In the genomic region with DNA sequence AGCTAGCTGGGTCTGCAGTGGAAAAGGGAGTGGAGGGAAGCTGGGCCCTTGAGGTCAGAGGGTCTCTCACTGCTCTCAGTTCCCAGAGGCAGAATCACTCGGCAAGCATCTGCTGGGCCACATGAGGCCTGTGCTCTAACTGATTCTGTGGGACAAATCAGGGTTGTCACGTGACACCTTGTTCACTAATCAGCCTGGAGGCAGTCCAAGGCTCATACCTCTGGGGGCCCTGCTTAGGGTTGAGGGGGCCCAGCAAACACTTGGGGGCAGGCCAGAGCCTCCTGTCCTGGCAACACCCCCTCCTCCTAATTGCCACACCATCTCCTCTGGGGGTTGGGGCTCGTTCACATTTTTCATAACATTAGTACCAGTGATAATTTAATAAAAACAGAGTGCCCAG, we compare ENCODE assay signal across 10 cellular contexts. TPM values are rescaled to one million over a fixed set of nuclear protein-coding genes. Genes with fewer than 3 reads are reported as not detected.
DNase-seq lines count a peak whose midpoint lies in the region; ATAC-seq lines count a peak whose summit lies in the region.
"Had no signal": no experiment of that assay in that cellular context is flagged by ENCODE, and none has a peak within 500 bp of the region (broad histone marks: within the 10 kb centered on the region; RNA-seq: fewer than 3 reads in every experiment).

No MANE protein-coding gene starts in this region.

- intact Hi-C loops in activated naive CD4-positive, alpha-beta T cell treated with anti-CD3 and anti-CD28 coated beads for 36 hours (cut with micrococcal nuclease): no loop called here

- CTCF ChIA-PET in activated naive CD4-positive, alpha-beta T cell treated with anti-CD3 and anti-CD28 coated beads for 36 hours (lab: Charles Lee): interaction anchor here (8.8 to 9.4 kb wide), 2 partner anchors 11 to 87 kb away, joined by 120 to 212 read pairs; no protein-coding TSS in a partner anchor

- peaks cover 29% of the 10 kb centered on the region for H3K36me3 Mint-ChIP-seq in activated naive CD4-positive, alpha-beta T cell treated with anti-CD3 and anti-CD28 coated beads for 36 hours (ENCODE audit: low read depth)
- H3K36me3 Mint-ChIP-seq in activated naive CD8-positive, alpha-beta T cell: no peaks in the 10 kb centered on the region
- peaks cover 79% of the 10 kb centered on the region for H3K36me3 Mint-ChIP-seq in stimulated activated memory B cell treated with anti-CD40 and anti-IgM and Interleukin-4, amounts not matched to agents 10 μg/mL and 1 μg/mL and 100 μg/mL, for 72 hours

- H3K27me3 Mint-ChIP-seq in activated naive CD4-positive, alpha-beta T cell treated with anti-CD3 and anti-CD28 coated beads for 36 hours (ENCODE audit: low read depth): no peaks in the 10 kb centered on the region
- H3K27me3 Mint-ChIP-seq in activated naive CD8-positive, alpha-beta T cell: no peaks in the 10 kb centered on the region
- no peaks in the 10 kb centered on the region for H3K27me3 Mint-ChIP-seq in stimulated activated memory B cell treated with anti-CD40 and anti-IgM and Interleukin-4, amounts not matched to agents 10 μg/mL and 1 μg/mL and 100 μg/mL, for 72 hours
- H3K27me3 Mint-ChIP-seq: memory B cell had no signal

- peak overlapping the region; percentile 77 for H3K27ac Mint-ChIP-seq in activated naive CD4-positive, alpha-beta T cell treated with anti-CD3 and anti-CD28 coated beads for 36 hours
- H3K27ac Mint-ChIP-seq in activated naive CD8-positive, alpha-beta T cell: peak overlapping the region; percentile 88
- peak overlapping the region; percentile 35 for H3K27ac Mint-ChIP-seq in stimulated activated memory B cell treated with anti-CD40 and anti-IgM and Interleukin-4, amounts not matched to agents 10 μg/mL and 1 μg/mL and 100 μg/mL, for 72 hours
- H3K27ac Mint-ChIP-seq: memory B cell had no signal

- no peak for DNase-seq in activated naive CD4-positive, alpha-beta T cell treated with anti-CD3 and anti-CD28 coated beads for 36 hours
- DNase-seq in activated naive CD4-positive, alpha-beta T cell (lab: John Stamatoyannopoulos, UW): no peak
- DNase-seq in GM03348 (ENCODE audit: low spot score): no peak
- no peak for DNase-seq in NCI-H748 (lab: John Stamatoyannopoulos, UW; ENCODE audit: unreplicated experiment)
- DNase-seq: aorta, NCI-H2171, trophoblast cell had no signal

- H3K9me3 Mint-ChIP-seq in activated naive CD4-positive, alpha-beta T cell treated with anti-CD3 and anti-CD28 coated beads for 36 hours: no peaks in the 10 kb centered on the region
- H3K9me3 Mint-ChIP-seq in activated naive CD8-positive, alpha-beta T cell (ENCODE audit: low read depth): no peaks in the 10 kb centered on the region
- H3K9me3 Mint-ChIP-seq in stimulated activated memory B cell treated with anti-CD40 and anti-IgM and Interleukin-4, amounts not matched to agents 10 μg/mL and 1 μg/mL and 100 μg/mL, for 72 hours: no peaks in the 10 kb centered on the region
- H3K9me3 Mint-ChIP-seq: memory B cell had no signal

- no peak overlapping the region for H3K4me3 Mint-ChIP-seq in activated naive CD4-positive, alpha-beta T cell treated with anti-CD3 and anti-CD28 coated beads for 36 hours
- no peak overlapping the region for H3K4me3 Mint-ChIP-seq in activated naive CD8-positive, alpha-beta T cell
- H3K4me3 Mint-ChIP-seq in stimulated activated memory B cell treated with anti-CD40 and anti-IgM and Interleukin-4, amounts not matched to agents 10 μg/mL and 1 μg/mL and 100 μg/mL, for 72 hours: no peak overlapping the region
- H3K4me3 Mint-ChIP-seq: memory B cell had no signal

- H3K4me1 Mint-ChIP-seq in activated naive CD4-positive, alpha-beta T cell treated with anti-CD3 and anti-CD28 coated beads for 36 hours (ENCODE audit: low read depth): peaks cover 62% of the 10 kb centered on the region
- peaks cover 62% of the 10 kb centered on the region for H3K4me1 Mint-ChIP-seq in activated naive CD8-positive, alpha-beta T cell (ENCODE audit: low read depth)
- peaks cover 67% of the 10 kb centered on the region for H3K4me1 Mint-ChIP-seq in stimulated activated memory B cell treated with anti-CD40 and anti-IgM and Interleukin-4, amounts not matched to agents 10 μg/mL and 1 μg/mL and 100 μg/mL, for 72 hours

- no peak for ATAC-seq in stimulated activated memory B cell treated with anti-CD40 and anti-IgM and Interleukin-4, amounts not matched to agents 10 μg/mL and 1 μg/mL and 100 μg/mL, for 72 hours

RNA-seq across cellular contexts. Expression of gene DPM2, which starts 9.1 kb away (rescaled TPM):
- total RNA-seq in activated naive CD4-positive, alpha-beta T cell treated with anti-CD3 and anti-CD28 coated beads for 36 hours: 10 to 100 TPM; 41.6 to 43.4 TPM

RNA-seq across cellular contexts. Expression of gene PIP5KL1, which starts 16.2 kb away (rescaled TPM):
- 1 to 10 TPM; 1.1 to 1.8 TPM for total RNA-seq in activated naive CD4-positive, alpha-beta T cell treated with anti-CD3 and anti-CD28 coated beads for 36 hours

RNA-seq across cellular contexts. Expression of gene ST6GALNAC4, which starts 29.9 kb away (rescaled TPM):
- 10 to 100 TPM; 22.3 to 24.6 TPM for total RNA-seq in activated naive CD4-positive, alpha-beta T cell treated with anti-CD3 and anti-CD28 coated beads for 36 hours

RNA-seq across cellular contexts. Expression of gene EEIG1, which starts 34.1 kb away (rescaled TPM):
- 10 to 100 TPM; 61.0 to 70.8 TPM for total RNA-seq in activated naive CD4-positive, alpha-beta T cell treated with anti-CD3 and anti-CD28 coated beads for 36 hours

RNA-seq across cellular contexts. Expression of gene ST6GALNAC6, which starts 47.3 kb away (rescaled TPM):
- 10 to 100 TPM; 28.7 to 29.1 TPM for total RNA-seq in activated naive CD4-positive, alpha-beta T cell treated with anti-CD3 and anti-CD28 coated beads for 36 hours

Comparison
In these comparisons a context has a peak if more than half of its experiments do, and no peak if none do; other contexts are left out.
1. H3K27ac Mint-ChIP-seq: peak in every context shown above with its lines; median percentile 88 in activated naive CD8-positive, alpha-beta T cell; 77 in activated naive CD4-positive, alpha-beta T cell treated with anti-CD3 and anti-CD28 coated beads for 36 hours; 35 in stimulated activated memory B cell treated with anti-CD40 and anti-IgM and Interleukin-4, amounts not matched to agents 10 μg/mL and 1 μg/mL and 100 μg/mL, for 72 hours.